ENCODE assay signal across 28 cellular contexts in genomic region chr1:37362990-37363389, GRCh38.
DNase-seq lines count a peak whose midpoint lies in the region; ATAC-seq and TF ChIP-seq lines count a peak whose summit lies in the region.
"Had no signal": no experiment of that assay in that cellular context is flagged by ENCODE, and none has a peak within 500 bp of the region (broad histone marks: within the 10 kb centered on the region; RNA-seq: fewer than 3 reads in every experiment).

No MANE protein-coding gene starts in this region.

- no peak for TF ChIP-seq CTCF in heart right ventricle (IDR thresholded peaks at IDR 0.05)
- no peak for TF ChIP-seq CTCF in right atrium auricular region (IDR thresholded peaks at IDR 0.05)
- no peak for TF ChIP-seq CTCF in lower lobe of right lung (IDR thresholded peaks at IDR 0.05)

- DNase-seq in heart right ventricle (peak in 1 of 2 donors; percentile 16), right atrium auricular region (ENCODE audit: low spot score) (no peak), iPS-NIHi7 (ENCODE audit: extremely low spot score) (peak; percentile 75), superior temporal gyrus (ENCODE audit: extremely low spot score) (peak; percentile 48), NCI-H1048 (lab: John Stamatoyannopoulos, UW) (no peak), left lobe of liver (ENCODE audit: low spot score) (no peak), lower lobe of right lung (no peak)
- DNase-seq: activated CD4-positive, alpha-beta T cell treated with anti-CD3 and anti-CD28 coated beads for 1 hour; activated CD8-positive, alpha-beta T cell treated with anti-CD3 and anti-CD28 coated beads, Interleukin-2, amount 10 ng/mL, durations not matched to agents 7 days and 5 days; activated gamma-delta T cell treated with Interleukin-2 at 50 U/mL for 16 hours; activated naive CD8-positive, alpha-beta T cell treated with anti-CD3 and anti-CD28 coated beads, Interleukin-2, amount 50 U/mL, for 24 hours; activated T-cell treated with anti-CD3 and anti-CD28 coated beads for 4 hours; Caco-2; cerebellar nuclear complex; DND-41; hippocampal formation; KG1; naive thymus-derived CD4-positive, alpha-beta T cell; NCI-H2171 treated with DMSO at 0.1 percent for 48 hours; SIG-M5; stimulated activated CD4-positive, alpha-beta T cell treated with anti-CD3 and anti-CD28 coated beads, Interleukin-12 subunit alpha, Interleukin-12 subunit beta, amount 100 ng/mL, for 4 hours; stimulated activated CD4-positive, alpha-beta T cell treated with anti-CD3 and anti-CD28 coated beads, Interleukin-4, amount 100 ng/mL, for 24 hours; stimulated activated naive CD4-positive, alpha-beta T cell had no signal

- peak in 5 of 8 donors; percentile 11 to 78 (median 58) for ATAC-seq in heart right ventricle
- no peak for ATAC-seq in left lobe of liver
- ATAC-seq in lower lobe of right lung: no peak
- ATAC-seq: activated CD8-positive, alpha-beta T cell treated with anti-CD3 and anti-CD28 coated beads, Interleukin-2, amount 10 ng/mL, durations not matched to agents 7 days and 5 days; activated naive CD8-positive, alpha-beta T cell treated with anti-CD3 and anti-CD28 coated beads, Interleukin-2, amount 50 U/mL, for 24 hours; body of pancreas; naive thymus-derived CD4-positive, alpha-beta T cell; Panc1 had no signal

- H3K36me3 ChIP-seq in heart right ventricle (no peaks in the 10 kb centered on the region), right atrium auricular region (no peaks in the 10 kb centered on the region), lower lobe of right lung (no peaks in the 10 kb centered on the region)
- H3K36me3 ChIP-seq: BLaER1, thoracic aorta had no signal

- H3K27ac ChIP-seq in heart right ventricle (peak overlapping the region in 1 of 10 donors; percentile 15), right atrium auricular region (no peak overlapping the region), angular gyrus (ENCODE audit: low read depth, low read length) (peak overlapping the region; percentile 20), lower lobe of right lung (no peak overlapping the region)
- H3K27ac ChIP-seq: BLaER1, body of pancreas, thoracic aorta had no signal

- H3K4me1 ChIP-seq in heart right ventricle: peaks cover 0 to 12% (median 0%) of the 10 kb centered on the region in 9 donors
- H3K4me1 ChIP-seq in right atrium auricular region: no peaks in the 10 kb centered on the region
- no peaks in the 10 kb centered on the region for H3K4me1 ChIP-seq in lower lobe of right lung
- H3K4me1 ChIP-seq: BLaER1, body of pancreas, Caco-2 had no signal

- intact Hi-C loops in heart right ventricle (cut with DNase I): no loop called here
- intact Hi-C loops in lower lobe of right lung (cut with DNase I): no loop called here

- 1% methylated on average over 7 of the region's 7 CpGs for WGBS in heart right ventricle, 2 donors

- H3K27me3 ChIP-seq in heart right ventricle (peaks cover 0 to 75% (median 14%) of the 10 kb centered on the region in 7 donors), right atrium auricular region (no peaks in the 10 kb centered on the region), lower lobe of right lung (ENCODE audit: low read depth) (peaks cover 26% of the 10 kb centered on the region)
- H3K27me3 ChIP-seq: BLaER1, body of pancreas had no signal

- H3K4me3 ChIP-seq in heart right ventricle (no peak overlapping the region), right atrium auricular region (no peak overlapping the region), lower lobe of right lung (no peak overlapping the region)
- H3K4me3 ChIP-seq: BLaER1, body of pancreas, thoracic aorta had no signal

- H3K9me3 ChIP-seq in heart right ventricle (peaks cover 0 to 4% (median 0%) of the 10 kb centered on the region in 11 donors), right atrium auricular region (no peaks in the 10 kb centered on the region), lower lobe of right lung (no peaks in the 10 kb centered on the region)
- H3K9me3 ChIP-seq: BLaER1, body of pancreas, Caco-2, thoracic aorta had no signal

Comparison
In these comparisons a context has a peak if more than half of its experiments do, and no peak if none do; other contexts are left out.
1. ATAC-seq: peak in heart right ventricle (5 of 8); none in left lobe of liver (single experiment) and lower lobe of right lung (0 of 2).
2. DNase-seq: peak in iPS-NIHi7 (single experiment) and superior temporal gyrus (single experiment); none in right atrium auricular region (single experiment), NCI-H1048 (single experiment), left lobe of liver (single experiment) and lower lobe of right lung (single experiment).